ENCODE assay signal across 11 cellular contexts in the genomic region with DNA sequence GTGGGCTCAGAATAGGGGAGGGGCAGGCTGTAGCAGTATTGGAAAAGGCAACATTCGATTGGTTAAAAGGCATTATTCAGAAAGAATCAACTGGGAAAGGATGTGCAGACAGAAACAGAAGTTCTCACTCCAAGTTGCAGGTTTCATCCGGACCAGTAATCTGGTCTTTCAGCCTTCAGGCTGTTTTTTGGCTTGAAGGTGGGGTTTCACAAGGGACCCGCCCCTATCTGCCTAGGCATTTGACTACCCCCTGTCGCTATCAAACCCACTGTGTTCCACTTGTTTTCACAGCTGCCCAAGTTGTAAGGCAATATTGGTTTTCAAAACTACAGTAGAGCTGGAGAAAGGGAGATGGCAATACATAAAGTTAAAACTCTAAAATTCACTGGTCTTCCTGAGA.
"Had no signal": no experiment of that assay in that cellular context is flagged by ENCODE, and none has a peak within 500 bp of the region (broad histone marks: within the 10 kb centered on the region; RNA-seq: fewer than 3 reads in every experiment).

No MANE protein-coding gene starts in this region.

- H3K27me3 ChIP-seq: heart left ventricle, uterus had no signal

- DNase-seq: activated CD4-positive, alpha-beta T cell treated with anti-CD3 and anti-CD28 coated beads for 4 hours; activated CD8-positive, alpha-beta memory T cell treated with anti-CD3 and anti-CD28 coated beads, Interleukin-2, amount 50 U/mL, for 48 hours; activated CD8-positive, alpha-beta T cell treated with anti-CD3 and anti-CD28 coated beads for 36 hours; activated naive CD8-positive, alpha-beta T cell treated with anti-CD3 and anti-CD28 coated beads, Interleukin-2, amount 10 ng/mL, durations not matched to agents 7 days and 5 days; kidney; stimulated activated CD4-positive, alpha-beta T cell treated with anti-CD3 and anti-CD28 coated beads, Interleukin-4, amount 100 ng/mL, for 4 hours; stimulated activated naive CD8-positive, alpha-beta T cell treated with anti-CD3 and anti-CD28 coated beads, Interleukin-15, amount 100 ng/mL, for 72 hours; T1000; uterus; WERI-Rb-1 had no signal

- H3K4me3 Mint-ChIP-seq: activated CD8-positive, alpha-beta T cell treated with anti-CD3 and anti-CD28 coated beads for 36 hours; activated naive CD8-positive, alpha-beta T cell treated with anti-CD3 and anti-CD28 coated beads, Interleukin-2, amount 10 ng/mL, durations not matched to agents 7 days and 5 days; stimulated activated naive CD8-positive, alpha-beta T cell treated with anti-CD3 and anti-CD28 coated beads, Interleukin-15, amount 100 ng/mL, for 72 hours had no signal

- H3K27me3 Mint-ChIP-seq: activated CD8-positive, alpha-beta T cell treated with anti-CD3 and anti-CD28 coated beads for 36 hours; activated naive CD8-positive, alpha-beta T cell treated with anti-CD3 and anti-CD28 coated beads, Interleukin-2, amount 10 ng/mL, durations not matched to agents 7 days and 5 days; stimulated activated naive CD8-positive, alpha-beta T cell treated with anti-CD3 and anti-CD28 coated beads, Interleukin-15, amount 100 ng/mL, for 72 hours had no signal

- H3K27ac Mint-ChIP-seq: activated CD8-positive, alpha-beta T cell treated with anti-CD3 and anti-CD28 coated beads for 36 hours; activated naive CD8-positive, alpha-beta T cell treated with anti-CD3 and anti-CD28 coated beads, Interleukin-2, amount 10 ng/mL, durations not matched to agents 7 days and 5 days; stimulated activated naive CD8-positive, alpha-beta T cell treated with anti-CD3 and anti-CD28 coated beads, Interleukin-15, amount 100 ng/mL, for 72 hours had no signal

- H3K36me3 ChIP-seq: uterus, WERI-Rb-1 had no signal

- H3K27ac ChIP-seq: uterus, WERI-Rb-1 had no signal

- H3K4me1 Mint-ChIP-seq: activated naive CD8-positive, alpha-beta T cell treated with anti-CD3 and anti-CD28 coated beads, Interleukin-2, amount 10 ng/mL, durations not matched to agents 7 days and 5 days; stimulated activated naive CD8-positive, alpha-beta T cell treated with anti-CD3 and anti-CD28 coated beads, Interleukin-15, amount 100 ng/mL, for 72 hours had no signal

- H3K9me3 ChIP-seq: uterus had no signal

- H3K4me1 ChIP-seq: uterus had no signal

- H3K4me3 ChIP-seq: heart left ventricle, uterus had no signal

- ATAC-seq: activated CD8-positive, alpha-beta T cell treated with anti-CD3 and anti-CD28 coated beads for 36 hours; stimulated activated naive CD8-positive, alpha-beta T cell treated with anti-CD3 and anti-CD28 coated beads, Interleukin-15, amount 100 ng/mL, for 72 hours had no signal
